19 cellular contexts compared by ENCODE assay signal in the genomic region with DNA sequence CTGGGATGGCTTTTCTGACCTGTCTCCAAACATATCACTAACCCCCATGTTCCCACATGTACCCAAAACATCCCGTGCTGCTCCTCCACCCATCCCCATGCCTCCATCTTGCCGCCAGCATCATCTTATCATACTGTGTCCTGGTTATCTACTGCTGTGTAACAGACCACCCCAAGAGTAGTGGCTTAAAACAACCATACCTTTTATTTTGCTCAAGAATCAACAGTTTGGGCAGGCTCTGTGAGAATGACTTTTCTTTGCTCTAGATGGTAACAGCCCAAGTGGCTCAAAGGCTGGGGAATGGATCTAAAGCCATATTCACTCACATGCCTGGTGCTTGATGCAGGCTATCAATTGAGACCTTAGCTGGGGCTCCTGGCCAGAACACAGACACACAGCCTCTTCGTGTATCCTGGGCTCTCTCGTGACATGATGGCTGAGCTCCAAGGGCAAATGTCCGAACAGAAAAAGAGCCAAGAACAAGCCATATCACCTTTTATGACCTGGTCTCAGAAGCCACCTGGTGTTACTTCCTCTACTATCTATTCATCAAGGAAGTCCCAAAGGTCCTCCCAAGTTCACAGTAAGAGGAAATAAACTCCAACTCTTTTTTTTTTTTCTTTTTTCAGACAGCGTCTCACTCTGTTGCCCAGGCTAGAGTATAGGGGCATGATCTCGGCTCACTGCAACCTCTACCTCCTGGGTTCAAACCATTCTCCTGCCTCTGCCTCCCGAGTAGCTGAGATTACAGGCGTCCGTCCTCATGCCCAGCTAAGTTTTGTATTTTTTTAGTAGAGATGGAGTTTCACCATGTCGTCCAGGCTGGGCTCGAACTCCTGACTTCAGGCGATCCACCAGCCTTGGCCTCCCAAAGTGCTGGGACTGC.
A peak's percentile ranks its signal among the peaks of the same experiment; 100 is the strongest.
DNase-seq lines count a peak whose midpoint lies in the region; TF ChIP-seq lines count a peak whose summit lies in the region.
"Had no signal": no experiment of that assay in that cellular context is flagged by ENCODE, and none has a peak within 500 bp of the region (broad histone marks: within the 10 kb centered on the region; RNA-seq: fewer than 3 reads in every experiment).

No MANE protein-coding gene starts in this region.

- no peaks in the 10 kb centered on the region for H3K9me3 ChIP-seq in transverse colon
- H3K9me3 ChIP-seq: prostate gland had no signal

- no peaks in the 10 kb centered on the region for H3K9me3 Mint-ChIP-seq in Calu3 (ENCODE audit: low read depth, unreplicated experiment)
- H3K9me3 Mint-ChIP-seq: activated CD8-positive, alpha-beta T cell treated with anti-CD3 and anti-CD28 coated beads for 36 hours; activated naive CD8-positive, alpha-beta T cell treated with anti-CD3 and anti-CD28 coated beads, Interleukin-2, amount 10 ng/mL, durations not matched to agents 7 days and 5 days had no signal

- no peaks in the 10 kb centered on the region for H3K4me1 Mint-ChIP-seq in Calu3 (ENCODE audit: low read depth, unreplicated experiment)
- H3K4me1 Mint-ChIP-seq: activated naive CD8-positive, alpha-beta T cell treated with anti-CD3 and anti-CD28 coated beads, Interleukin-2, amount 10 ng/mL, durations not matched to agents 7 days and 5 days had no signal

- peak overlapping the region; percentile 73 for H3K4me3 ChIP-seq in NB4 (ENCODE audit: low read depth, low read length)
- H3K4me3 ChIP-seq in transverse colon, result no peak overlapping the region
- H3K4me3 ChIP-seq: lung, prostate gland had no signal

- BruUV-seq in Calu3 (replicated peaks; lab: Mats Ljungman, UMichigan), result no TSS peak

- H3K27ac ChIP-seq in transverse colon, result no peak overlapping the region
- H3K27ac ChIP-seq: prostate gland had no signal

- H3K27me3 Mint-ChIP-seq in Calu3 (ENCODE audit: unreplicated experiment), result no peaks in the 10 kb centered on the region
- H3K27me3 Mint-ChIP-seq: activated CD8-positive, alpha-beta T cell treated with anti-CD3 and anti-CD28 coated beads for 36 hours had no signal

- in situ Hi-C loops in transverse colon (cut with MboI; ENCODE audit: low pct_ligation_motif_present in 1 of 4, low pct_unique_long_range_greater_than_20kb in 1 of 4, low sequenced_read_pairs in 3 of 4), result no loop called here

- no peaks in the 10 kb centered on the region for H3K27me3 ChIP-seq in transverse colon

- TF ChIP-seq CTCF in NB4 (IDR thresholded peaks at IDR 0.05; ENCODE audit: low read depth, low read length) (no peak), transverse colon (IDR thresholded peaks at IDR 0.05) (no peak), Calu3 (IDR thresholded peaks at IDR 0.05; ENCODE audit: unreplicated experiment) (no peak)

- CTCF ChIA-PET in Calu3 (lab: Charles Lee), result no interaction called here

- H3K4me1 ChIP-seq in transverse colon, result peaks cover 0 to 17% (median 3%) of the 10 kb centered on the region in 4 donors
- H3K4me1 ChIP-seq: prostate gland had no signal

- TF ChIP-seq POLR2A in NB4 (IDR thresholded peaks at IDR 0.05; ENCODE audit: extremely low read depth, insufficient read length), result no peak
- TF ChIP-seq POLR2A in erythroblast (IDR thresholded peaks at IDR 0.05; ENCODE audit: low read length), result peak; percentile 8
- TF ChIP-seq POLR2A in transverse colon (IDR thresholded peaks at IDR 0.05), result no peak

- peak; percentile 43 for DNase-seq in SKM-1 treated with dmso at 0.1 percent for 144 hours (lab: John Stamatoyannopoulos, UW; ENCODE audit: unreplicated experiment)
- no peak for DNase-seq in SKM-1 (lab: John Stamatoyannopoulos, UW; ENCODE audit: unreplicated experiment)
- peak; percentile 70 for DNase-seq in NB4 (ENCODE audit: low read depth)
- DNase-seq in erythroblast (lab: John Stamatoyannopoulos, UW), result peak; percentile 44 to 51
- peak; percentile 18 for DNase-seq in transverse colon
- no peak for DNase-seq in Calu3
- DNase-seq in SHP77 (lab: John Stamatoyannopoulos, UW), result no peak
- DNase-seq in stimulated activated CD4-positive, alpha-beta T cell treated with anti-CD3 and anti-CD28 coated beads, Interleukin-2, amount 100 ng/mL, for 24 hours, result no peak
- DNase-seq: activated CD8-positive, alpha-beta T cell treated with anti-CD3 and anti-CD28 coated beads for 36 hours; activated effector memory CD4-positive, alpha-beta T cell treated with Interleukin-2 at 50 U/mL for 16 hours; activated naive CD8-positive, alpha-beta T cell treated with anti-CD3 and anti-CD28 coated beads, Interleukin-2, amount 10 ng/mL, durations not matched to agents 7 days and 5 days; caudate nucleus; NCI-H1436 treated with DMSO at 0.1 percent for 48 hours; NCI-H526 treated with DMSO at 0.1 percent for 48 hours; stimulated activated CD8-positive, alpha-beta memory T cell treated with anti-CD3 and anti-CD28 coated beads, Interleukin-4, amount 100 ng/mL, for 48 hours; T-helper 9 cell; trophoblast cell had no signal

- no peaks in the 10 kb centered on the region for H3K36me3 Mint-ChIP-seq in Calu3 (ENCODE audit: insufficient read depth, unreplicated experiment)
- H3K36me3 Mint-ChIP-seq: activated naive CD8-positive, alpha-beta T cell treated with anti-CD3 and anti-CD28 coated beads, Interleukin-2, amount 10 ng/mL, durations not matched to agents 7 days and 5 days had no signal

- TF ChIP-seq EP300 in transverse colon (IDR thresholded peaks at IDR 0.05; ENCODE audit: low read depth), result no peak

- H3K4me3 Mint-ChIP-seq in Calu3 (ENCODE audit: low read depth, unreplicated experiment), result no peak overlapping the region
- H3K4me3 Mint-ChIP-seq: activated CD8-positive, alpha-beta T cell treated with anti-CD3 and anti-CD28 coated beads for 36 hours; activated naive CD8-positive, alpha-beta T cell treated with anti-CD3 and anti-CD28 coated beads, Interleukin-2, amount 10 ng/mL, durations not matched to agents 7 days and 5 days had no signal

- intact Hi-C loops in transverse colon (cut with DNase I; ENCODE audit: low total_unique reads), result no loop called here
- intact Hi-C loops in Calu3 (cut with micrococcal nuclease; ENCODE audit: unreplicated experiment), result no loop called here

- H3K36me3 ChIP-seq in transverse colon, result no peaks in the 10 kb centered on the region
- H3K36me3 ChIP-seq: prostate gland had no signal

- 53 to 64% methylated on average over 4 to 13 of the region's 13 CpGs for WGBS in transverse colon (ENCODE audit: low coverage in 1 of 2), 2 donors

- H3K27ac Mint-ChIP-seq in Calu3 (ENCODE audit: unreplicated experiment), result no peak overlapping the region
- H3K27ac Mint-ChIP-seq: activated CD8-positive, alpha-beta T cell treated with anti-CD3 and anti-CD28 coated beads for 36 hours; activated naive CD8-positive, alpha-beta T cell treated with anti-CD3 and anti-CD28 coated beads, Interleukin-2, amount 10 ng/mL, durations not matched to agents 7 days and 5 days had no signal

Comparison
In these comparisons a context has a peak if more than half of its experiments do, and no peak if none do; other contexts are left out.
1. DNase-seq: peak in SKM-1 treated with dmso at 0.1 percent for 144 hours (single experiment), NB4 (single experiment), erythroblast (2 of 2) and transverse colon (single experiment); none in SKM-1 (single experiment), Calu3 (single experiment), SHP77 (0 of 2) and stimulated activated CD4-positive, alpha-beta T cell treated with anti-CD3 and anti-CD28 coated beads, Interleukin-2, amount 100 ng/mL, for 24 hours (0 of 2).